In genomic region chr20:42837456-42837855, GRCh38 we compare ENCODE assay signal across 29 cellular contexts.
"Had no signal": no experiment of that assay in that cellular context is flagged by ENCODE, and none has a peak within 500 bp of the region (broad histone marks: within the 10 kb centered on the region; RNA-seq: fewer than 3 reads in every experiment).

No MANE protein-coding gene starts in this region.

- H3K9ac ChIP-seq: neural progenitor cell had no signal

- H3K9me3 ChIP-seq: left lung, neutrophil, prostate gland, suprapubic skin, thoracic aorta, tibial artery, upper lobe of left lung had no signal

- FAIRE-seq: kidney, urothelium cell line had no signal

- H3K4me3 ChIP-seq: left lung, lung, neural progenitor cell, prostate gland, skin epidermis, spleen, suprapubic skin, thoracic aorta, tibial artery, upper lobe of left lung had no signal

- H3K36me3 ChIP-seq: left lung, neural progenitor cell, neutrophil, prostate gland, spleen, suprapubic skin, thoracic aorta, tibial artery, upper lobe of left lung had no signal

- H3K27ac ChIP-seq: left lung, neural progenitor cell, neutrophil, prostate gland, skin epidermis, spleen, suprapubic skin, thoracic aorta, tibial artery, upper lobe of left lung had no signal

- H3K36me3 Mint-ChIP-seq: mesothelial cell of epicardium; naive B cell; natural killer cell; neural progenitor cell; stimulated activated effector memory CD8-positive, alpha-beta T cell treated with anti-CD3 and anti-CD28 coated beads, Interleukin-12 subunit alpha, Interleukin-12 subunit beta, amount 100 ng/mL, for 72 hours had no signal

- H3K27me3 ChIP-seq: left lung, neural progenitor cell, neutrophil, spleen, suprapubic skin, tibial artery, upper lobe of left lung had no signal

- H3K27ac Mint-ChIP-seq: mesothelial cell of epicardium; naive B cell; natural killer cell; nephron progenitor cell; neural progenitor cell; stimulated activated effector memory CD8-positive, alpha-beta T cell treated with anti-CD3 and anti-CD28 coated beads, Interleukin-12 subunit alpha, Interleukin-12 subunit beta, amount 100 ng/mL, for 72 hours; stimulated activated naive CD8-positive, alpha-beta T cell treated with anti-CD3 and anti-CD28 coated beads, Interleukin-15, Interleukin-2, amounts not matched to agents 100 ng/mL and 50 ng/mL, for 24 hours had no signal

- H2AFZ ChIP-seq: neural progenitor cell had no signal

- H3K27me3 Mint-ChIP-seq: naive B cell; stimulated activated naive CD8-positive, alpha-beta T cell treated with anti-CD3 and anti-CD28 coated beads, Interleukin-15, Interleukin-2, amounts not matched to agents 100 ng/mL and 50 ng/mL, for 24 hours had no signal

- ATAC-seq: left colon; left lung; right cardiac atrium; sciatic nerve; stimulated activated effector memory CD8-positive, alpha-beta T cell treated with anti-CD3 and anti-CD28 coated beads, Interleukin-12 subunit alpha, Interleukin-12 subunit beta, amount 100 ng/mL, for 72 hours had no signal

- DNase-seq: head of caudate nucleus; hippocampal formation; kidney; left colon; mesendoderm; naive B cell; natural killer cell; nephron progenitor cell; occipital lobe; retina; right cardiac atrium; spleen; stimulated activated CD4-positive, alpha-beta T cell treated with anti-CD3 and anti-CD28 coated beads, Interleukin-4, amount 100 ng/mL, for 24 hours; stimulated activated naive CD4-positive, alpha-beta T cell; tibial artery had no signal

- H3K4me1 Mint-ChIP-seq: mesothelial cell of epicardium; naive B cell; natural killer cell; nephron progenitor cell; stimulated activated effector memory CD8-positive, alpha-beta T cell treated with anti-CD3 and anti-CD28 coated beads, Interleukin-12 subunit alpha, Interleukin-12 subunit beta, amount 100 ng/mL, for 72 hours had no signal

- H3K4me2 ChIP-seq: neural progenitor cell had no signal

- H3K9me3 Mint-ChIP-seq: nephron progenitor cell, neural progenitor cell had no signal

- H3K4me3 Mint-ChIP-seq: mesothelial cell of epicardium; naive B cell; natural killer cell; nephron progenitor cell; neural progenitor cell; stimulated activated effector memory CD8-positive, alpha-beta T cell treated with anti-CD3 and anti-CD28 coated beads, Interleukin-12 subunit alpha, Interleukin-12 subunit beta, amount 100 ng/mL, for 72 hours; stimulated activated naive CD8-positive, alpha-beta T cell treated with anti-CD3 and anti-CD28 coated beads, Interleukin-15, Interleukin-2, amounts not matched to agents 100 ng/mL and 50 ng/mL, for 24 hours had no signal

- H3K4me1 ChIP-seq: left lung, neural progenitor cell, prostate gland, spleen, tibial artery, upper lobe of left lung had no signal
